Comparison of ENCODE assay signal across 12 cellular contexts in genomic region chr2:6880200-6880733, GRCh38. TPM values are rescaled to one million over a fixed set of nuclear protein-coding genes. Genes with fewer than 3 reads are reported as not detected.
DNase-seq lines count a peak whose midpoint lies in the region; ATAC-seq, FAIRE-seq and TF ChIP-seq lines count a peak whose summit lies in the region.
"Had no signal": no experiment of that assay in that cellular context is flagged by ENCODE, and none has a peak within 500 bp of the region (broad histone marks: within the 10 kb centered on the region; RNA-seq: fewer than 3 reads in every experiment).

No MANE protein-coding gene starts in this region.

- H4K12ac ChIP-seq in trophoblast cell (ENCODE audit: low read depth, low read length) = no peak overlapping the region

- no CpG with 5 or more reads among the region's 2 CpGs for WGBS in trophoblast cell (ENCODE audit: extremely low coverage, insufficient coverage, insufficient read length)

- peaks cover 28% of the 10 kb centered on the region for H3K4me1 ChIP-seq in BLaER1
- peaks cover 74% of the 10 kb centered on the region for H3K4me1 ChIP-seq in DND-41 (ENCODE audit: insufficient read depth, low read length)
- H3K4me1 ChIP-seq in trophoblast cell (ENCODE audit: control insufficient read depth in 1 of 2, insufficient read depth in 2 of 2, low read length in 2 of 2) = no peaks in the 10 kb centered on the region

- H3K4me2 ChIP-seq in BLaER1 = peak overlapping the region; percentile 48
- H3K4me2 ChIP-seq in DND-41 (ENCODE audit: insufficient read depth, low read length) = peak overlapping the region; percentile 76
- H3K4me2 ChIP-seq in trophoblast cell (ENCODE audit: low read length) = no peak overlapping the region

- H2AK5ac ChIP-seq in trophoblast cell (ENCODE audit: low read length) = no peak overlapping the region

- H3K9me3 ChIP-seq in BLaER1 (no peaks in the 10 kb centered on the region), DND-41 (ENCODE audit: insufficient read depth, low read length, severe bottlenecking) (no peaks in the 10 kb centered on the region), trophoblast cell (ENCODE audit: insufficient read depth, low read depth, low read length) (peaks cover 8% of the 10 kb centered on the region)

- H3K4me3 ChIP-seq in BLaER1 = no peak overlapping the region
- H3K4me3 ChIP-seq in DND-41 (ENCODE audit: low read depth in 1 of 2, low read length in 2 of 2) = peak overlapping the region in 1 of 2 experiments; percentile 49; a peak in 2 of 4 replicates
- no peak overlapping the region for H3K4me3 ChIP-seq in trophoblast cell (ENCODE audit: low read depth, low read length)

- peak overlapping the region; percentile 75 to 91 (median 77) for H3K4me3 Mint-ChIP-seq in T-cell
- H3K4me3 Mint-ChIP-seq in dendritic cell treated with granulocyte-macrophage colony-stimulating factor and Interleukin-4, amounts not matched to agents 40 ng/mL and 50 ng/mL, for 4 days = no peak overlapping the region

- no peak overlapping the region for H3K18ac ChIP-seq in trophoblast cell (ENCODE audit: low read length)

- TF ChIP-seq CTCF in DND-41 (IDR thresholded peaks at IDR 0.05; ENCODE audit: borderline replicate concordance, extremely low read depth, low read length, poor library complexity, severe bottlenecking) = no peak
- no peak for TF ChIP-seq CTCF in D721Med (IDR thresholded peaks at IDR 0.05; ENCODE audit: insufficient read depth, missing control alignments)

- no peak overlapping the region for H2BK120ac ChIP-seq in trophoblast cell (ENCODE audit: insufficient read depth, low read length, poor library complexity)

- H3K79me2 ChIP-seq in DND-41 (ENCODE audit: insufficient read depth, low read length) (peaks cover 33% of the 10 kb centered on the region), trophoblast cell (ENCODE audit: control insufficient read depth, insufficient read depth, low read length, poor library complexity) (no peaks in the 10 kb centered on the region)

- no peaks in the 10 kb centered on the region for H3K9me3 Mint-ChIP-seq in T-cell
- no peaks in the 10 kb centered on the region for H3K9me3 Mint-ChIP-seq in dendritic cell treated with granulocyte-macrophage colony-stimulating factor and Interleukin-4, amounts not matched to agents 40 ng/mL and 50 ng/mL, for 4 days

- no peaks in the 10 kb centered on the region for H3K79me1 ChIP-seq in trophoblast cell (ENCODE audit: low read length)

- H3K27me3 ChIP-seq in BLaER1 (no peaks in the 10 kb centered on the region), DND-41 (ENCODE audit: insufficient read depth, low read length, poor library complexity) (no peaks in the 10 kb centered on the region), trophoblast cell (ENCODE audit: insufficient read depth, low read length) (no peaks in the 10 kb centered on the region)

- peaks cover 28% of the 10 kb centered on the region for H3K36me3 Mint-ChIP-seq in T-cell
- no peaks in the 10 kb centered on the region for H3K36me3 Mint-ChIP-seq in dendritic cell treated with granulocyte-macrophage colony-stimulating factor and Interleukin-4, amounts not matched to agents 40 ng/mL and 50 ng/mL, for 4 days (ENCODE audit: low read depth)

- no peak overlapping the region for H3K4ac ChIP-seq in trophoblast cell (ENCODE audit: low read depth, low read length)

- ATAC-seq in DND-41 (ENCODE audit: insufficient read depth, low read depth) (peak; percentile 87), T-cell (replicated peaks in 1 of 4) (peak; percentile 72 to 75 (median 74))

- intact Hi-C loops in dendritic cell treated with granulocyte-macrophage colony-stimulating factor and Interleukin-4, amounts not matched to agents 40 ng/mL and 50 ng/mL, for 4 days (cut with micrococcal nuclease) = no loop called here

- DNase-seq in DND-41 = peak; percentile 80
- DNase-seq in T-cell = peak in 6 of 34 experiments; percentile 7 to 33 (median 15)
- DNase-seq in NCI-H1930 (lab: John Stamatoyannopoulos, UW) = no peak
- DNase-seq in D721Med (ENCODE audit: insufficient read length, low spot score) = no peak
- no peak for DNase-seq in stimulated activated CD8-positive, alpha-beta memory T cell treated with anti-CD3 and anti-CD28 coated beads, Interleukin-4, amount 100 ng/mL, for 48 hours
- no peak for DNase-seq in trophoblast cell
- DNase-seq: NCI-H345; stimulated activated CD4-positive, alpha-beta T cell treated with anti-CD3 and anti-CD28 coated beads, Interleukin-4, amount 100 ng/mL, for 4 hours had no signal

- peaks cover 54 to 72% (median 63%) of the 10 kb centered on the region in 3 donors for H3K4me1 Mint-ChIP-seq in T-cell
- H3K4me1 Mint-ChIP-seq in dendritic cell treated with granulocyte-macrophage colony-stimulating factor and Interleukin-4, amounts not matched to agents 40 ng/mL and 50 ng/mL, for 4 days (ENCODE audit: low read depth) = peaks cover 42% of the 10 kb centered on the region

- POLR2A ChIA-PET in T-cell (lab: Charles Lee) = interaction anchor here (0.7 to 1.3 kb wide), 2 partner anchors 13 to 15 kb away, joined by 3 to 4 read pairs; partner anchors contain the start of gene CMPK2 (in 1 of the 2)

- H3K36me3 ChIP-seq in BLaER1 (no peaks in the 10 kb centered on the region), DND-41 (ENCODE audit: insufficient read depth, low read length) (no peaks in the 10 kb centered on the region), trophoblast cell (ENCODE audit: control insufficient read depth in 1 of 2, insufficient read depth in 2 of 2, low read length in 2 of 2) (no peaks in the 10 kb centered on the region)

- H4K20me1 ChIP-seq in BLaER1 = no peaks in the 10 kb centered on the region
- H4K20me1 ChIP-seq in DND-41 (ENCODE audit: insufficient read depth, low read length) = no peaks in the 10 kb centered on the region

- no peak overlapping the region for H2BK12ac ChIP-seq in trophoblast cell (ENCODE audit: low read length)

- H3K27ac ChIP-seq in BLaER1 (peak overlapping the region; percentile 56; the same call in 1 of the 2 replicates), DND-41 (ENCODE audit: low read length) (peak overlapping the region; percentile 85), trophoblast cell (ENCODE audit: low read depth, low read length) (no peak overlapping the region)

- no peaks in the 10 kb centered on the region for H3K27me3 Mint-ChIP-seq in T-cell
- H3K27me3 Mint-ChIP-seq in dendritic cell treated with granulocyte-macrophage colony-stimulating factor and Interleukin-4, amounts not matched to agents 40 ng/mL and 50 ng/mL, for 4 days = peaks cover 12% of the 10 kb centered on the region

- peak overlapping the region; percentile 33; the same call in 1 of the 2 replicates for H2AFZ ChIP-seq in DND-41 (ENCODE audit: low read depth, low read length)
- H2AFZ ChIP-seq in trophoblast cell (ENCODE audit: insufficient read depth, low read length, poor library complexity) = no peak overlapping the region

- H3K9ac ChIP-seq in BLaER1 (no peak overlapping the region), DND-41 (ENCODE audit: low read depth, low read length) (peak overlapping the region; percentile 55), trophoblast cell (ENCODE audit: low read length) (no peak overlapping the region)

- CTCF ChIA-PET in T-cell (lab: Charles Lee) = interaction anchor here in 1 of 2 donors (0.7 to 1.1 kb wide), 3 partner anchors 12 to 1748 kb away, joined by 3 to 4 read pairs (median 3); no protein-coding TSS in a partner anchor

- H3K27ac Mint-ChIP-seq in T-cell = peak overlapping the region; percentile 97 to 98
- H3K27ac Mint-ChIP-seq in dendritic cell treated with granulocyte-macrophage colony-stimulating factor and Interleukin-4, amounts not matched to agents 40 ng/mL and 50 ng/mL, for 4 days = peak overlapping the region; percentile 6

- H4K91ac ChIP-seq in trophoblast cell (ENCODE audit: low read depth, low read length) = no peak overlapping the region

- no peak for FAIRE-seq in D721Med (lab: Jason Lieb, UNC)
- FAIRE-seq: colon, RCC 7860 had no signal

- no peak overlapping the region for H3K14ac ChIP-seq in trophoblast cell (ENCODE audit: low read length)

- no peak overlapping the region for H2BK5ac ChIP-seq in trophoblast cell (ENCODE audit: low read depth, low read length, poor library complexity)

- H3K23ac ChIP-seq in trophoblast cell (ENCODE audit: low read length) = no peak overlapping the region

- no peak overlapping the region for H4K8ac ChIP-seq in trophoblast cell (ENCODE audit: low read depth, low read length)

RNA-seq across cellular contexts. Expression of gene RSAD2, which starts 2.7 kb away (rescaled TPM):
- total RNA-seq in T-cell = 10 to 100 TPM in 1 of 5 donors, 1 to 10 TPM in 4; 3.2 to 10.7 (median 7.2) TPM
- polyA plus RNA-seq in trophoblast cell (2013) = 0.51 and 0.55 TPM in 2 replicates

RNA-seq across cellular contexts. Expression of gene CMPK2, which starts 14.6 kb away (rescaled TPM):
- 10 to 100 TPM in 1 of 5 donors, 1 to 10 TPM in 4; 6.5 to 15.2 (median 9.1) TPM for total RNA-seq in T-cell
- 2.1 and 2.2 TPM in 2 replicates for polyA plus RNA-seq in trophoblast cell (2013)

RNA-seq across cellular contexts. Expression of gene RNF144A, which starts 36.9 kb away (rescaled TPM):
- 10 to 100 TPM; 46.3 to 93.1 (median 79.9) TPM for total RNA-seq in T-cell
- 9.2 and 9.3 TPM in 2 replicates for polyA plus RNA-seq in trophoblast cell (2013)
